16 cellular contexts compared by ENCODE assay signal in genomic region chr7:133135451-133135850, GRCh38.
"Had no signal": no experiment of that assay in that cellular context is flagged by ENCODE, and none has a peak within 500 bp of the region (broad histone marks: within the 10 kb centered on the region; RNA-seq: fewer than 3 reads in every experiment).

No MANE protein-coding gene starts in this region.

- H3K27me3 ChIP-seq: body of pancreas, pancreas, sigmoid colon had no signal

- H3K27ac ChIP-seq: body of pancreas, left ventricle myocardium inferior, pancreas, sigmoid colon, VCaP had no signal

- DNase-seq: activated CD4-positive, alpha-beta T cell treated with anti-CD3 and anti-CD28 coated beads, Interleukin-2, amount 50 U/mL, for 48 hours; activated CD8-positive, alpha-beta memory T cell treated with anti-CD3 and anti-CD28 coated beads, Interleukin-2, amount 10 ng/mL, durations not matched to agents 7 days and 5 days; activated effector memory CD4-positive, alpha-beta T cell treated with Interleukin-2 at 50 U/mL for 16 hours; activated naive CD4-positive, alpha-beta T cell treated with anti-CD3 and anti-CD28 coated beads, Interleukin-2, amount 50 U/mL, for 16 hours; activated T-cell treated with anti-CD3 and anti-CD28 coated beads, Interleukin-2, amount 50 U/mL, for 24 hours; body of pancreas; effector memory CD8-positive, alpha-beta T cell; islet precursor cell; left ventricle myocardium inferior; mucosa of descending colon; naive thymus-derived CD4-positive, alpha-beta T cell; pancreas; sigmoid colon; stimulated activated CD4-positive, alpha-beta T cell treated with anti-CD3 and anti-CD28 coated beads, Interleukin-2, amount 100 ng/mL, for 24 hours had no signal

- ATAC-seq: activated CD8-positive, alpha-beta memory T cell treated with anti-CD3 and anti-CD28 coated beads, Interleukin-2, amount 10 ng/mL, durations not matched to agents 7 days and 5 days; body of pancreas; effector memory CD8-positive, alpha-beta T cell; naive thymus-derived CD4-positive, alpha-beta T cell; pancreas; stimulated activated effector memory CD8-positive, alpha-beta T cell treated with anti-CD3 and anti-CD28 coated beads, Interleukin-12 subunit alpha, Interleukin-12 subunit beta, amount 100 ng/mL, for 72 hours had no signal

- H3K36me3 ChIP-seq: left ventricle myocardium inferior, pancreas, sigmoid colon had no signal

- H3K4me1 ChIP-seq: body of pancreas, left ventricle myocardium inferior, pancreas, sigmoid colon had no signal

- H3K4me3 ChIP-seq: body of pancreas, left ventricle myocardium inferior, mucosa of descending colon, pancreas, sigmoid colon had no signal

- H3K9me3 ChIP-seq: body of pancreas, left ventricle myocardium inferior, mucosa of descending colon, pancreas, sigmoid colon had no signal
